In genomic region chr19:10641248-10641647, GRCh38 we compare ENCODE assay signal across 1 cellular context.
TF ChIP-seq lines count a peak whose summit lies in the region.

No MANE protein-coding gene starts in this region.

TF ChIP-seq in GM23338, 12 proteins besides CTCF, POLR2A, EP300 and RAD21:
- no peak for TF ChIP-seq EZH2phosphoT487 (IDR thresholded peaks at IDR 0.05; ENCODE audit: unreplicated experiment)
- TF ChIP-seq ZNF462 (CRISPR knock-in tag; IDR thresholded peaks at IDR 0.05), result no peak
- no peak for TF ChIP-seq STAT1 (IDR thresholded peaks at IDR 0.05; ENCODE audit: unreplicated experiment)
- no peak for TF ChIP-seq ETS1 (IDR thresholded peaks at IDR 0.05)
- TF ChIP-seq EZH2 (IDR thresholded peaks at IDR 0.05; ENCODE audit: low read depth, unreplicated experiment), result no peak
- no peak for TF ChIP-seq JUNB (IDR thresholded peaks at IDR 0.05; ENCODE audit: unreplicated experiment)
- TF ChIP-seq NANOG (IDR thresholded peaks at IDR 0.05; ENCODE audit: borderline replicate concordance), result no peak
- no peak for TF ChIP-seq ZNF114 (CRISPR knock-in tag; IDR thresholded peaks at IDR 0.05)
- no peak for TF ChIP-seq REST (IDR thresholded peaks at IDR 0.05; ENCODE audit: unreplicated experiment)
- no peak for TF ChIP-seq CREB1 (CRISPR knock-in tag; IDR thresholded peaks at IDR 0.05; ENCODE audit: low read depth)
- TF ChIP-seq POLR2AphosphoS5 (IDR thresholded peaks at IDR 0.05; ENCODE audit: low read depth), result no peak
- no peak for TF ChIP-seq ZNF331 (CRISPR knock-in tag; IDR thresholded peaks at IDR 0.05; ENCODE audit: low read depth)
